Comparison of ENCODE assay signal across 6 cellular contexts in the genomic region with DNA sequence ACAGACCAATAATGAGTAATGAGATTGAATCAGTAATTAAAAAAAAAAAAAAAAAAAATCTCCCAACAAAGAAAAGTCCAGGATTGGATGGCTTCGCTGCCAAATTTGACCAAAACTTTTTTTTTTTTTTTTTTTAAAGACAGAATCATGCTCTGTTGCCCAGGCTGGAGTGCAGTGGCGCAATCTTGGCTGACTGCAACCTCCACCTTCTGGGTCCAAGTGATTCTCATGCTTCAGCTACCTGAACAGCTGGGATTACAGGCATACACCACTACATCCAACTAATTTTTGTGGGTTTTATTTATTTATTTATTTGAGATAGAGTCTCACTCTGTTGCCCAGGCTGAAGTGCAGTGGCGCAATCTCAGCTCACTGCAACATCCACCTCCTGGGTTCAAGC. TPM values are rescaled to one million over a fixed set of nuclear protein-coding genes. Genes with fewer than 3 reads are reported as not detected.
DNase-seq lines count a peak whose midpoint lies in the region; ATAC-seq and TF ChIP-seq lines count a peak whose summit lies in the region.
"Not testable (repeated sequence)": the region's sequence is repeated elsewhere in the genome, so short reads cannot be mapped to it uniquely, and the experiment has no call there.

No MANE protein-coding gene starts in this region.

- not testable (repeated sequence) for H3K27me3 Mint-ChIP-seq in CD8-positive, alpha-beta memory T cell; activated naive CD8-positive, alpha-beta T cell; effector memory CD8-positive, alpha-beta T cell; stimulated activated naive CD8-positive, alpha-beta T cell treated with anti-CD3 and anti-CD28 coated beads, Interleukin-15, Interleukin-2, amounts not matched to agents 100 ng/mL and 50 ng/mL, for 24 hours

- H3K9me3 Mint-ChIP-seq in CD8-positive, alpha-beta memory T cell: peaks cover 0 to 16% (median 10%) of the 10 kb centered on the region in 5 donors
- H3K9me3 Mint-ChIP-seq in activated naive CD8-positive, alpha-beta T cell (ENCODE audit: low read depth); effector memory CD8-positive, alpha-beta T cell; stimulated activated naive CD8-positive, alpha-beta T cell treated with anti-CD3 and anti-CD28 coated beads, Interleukin-15, Interleukin-2, amounts not matched to agents 100 ng/mL and 50 ng/mL, for 24 hours: not testable (repeated sequence)

- not testable (repeated sequence) for H3K9me3 ChIP-seq in CD8-positive, alpha-beta memory T cell (ENCODE audit: low read length); right lobe of liver; neutrophil

- peak overlapping the region in 4 of 7 donors; percentile 7 to 77 (median 65) for H3K4me3 Mint-ChIP-seq in CD8-positive, alpha-beta memory T cell
- not testable (repeated sequence) for H3K4me3 Mint-ChIP-seq in activated naive CD8-positive, alpha-beta T cell; stimulated activated naive CD8-positive, alpha-beta T cell treated with anti-CD3 and anti-CD28 coated beads, Interleukin-15, Interleukin-2, amounts not matched to agents 100 ng/mL and 50 ng/mL, for 24 hours
- peak overlapping the region; percentile 67 to 85 for H3K4me3 Mint-ChIP-seq in effector memory CD8-positive, alpha-beta T cell

- peaks cover 29 to 71% (median 53%) of the 10 kb centered on the region in 3 donors for H3K36me3 Mint-ChIP-seq in CD8-positive, alpha-beta memory T cell
- peaks cover 48% of the 10 kb centered on the region for H3K36me3 Mint-ChIP-seq in activated naive CD8-positive, alpha-beta T cell
- H3K36me3 Mint-ChIP-seq in effector memory CD8-positive, alpha-beta T cell (ENCODE audit: insufficient read depth): peaks cover 41% of the 10 kb centered on the region
- peaks cover 65% of the 10 kb centered on the region for H3K36me3 Mint-ChIP-seq in stimulated activated naive CD8-positive, alpha-beta T cell treated with anti-CD3 and anti-CD28 coated beads, Interleukin-15, Interleukin-2, amounts not matched to agents 100 ng/mL and 50 ng/mL, for 24 hours (ENCODE audit: low read depth)

- H3K4me3 ChIP-seq in CD8-positive, alpha-beta memory T cell (ENCODE audit: low read length); right lobe of liver; neutrophil (ENCODE audit: low read depth in 1 of 2, low read length in 1 of 2): not testable (repeated sequence)

- not testable (repeated sequence) for H3K36me3 ChIP-seq in CD8-positive, alpha-beta memory T cell (ENCODE audit: insufficient read depth, low read length); right lobe of liver
- H3K36me3 ChIP-seq in neutrophil: peaks cover 23% of the 10 kb centered on the region

- H3K4me1 ChIP-seq in CD8-positive, alpha-beta memory T cell (ENCODE audit: insufficient read depth, low read length): peaks cover 41% of the 10 kb centered on the region
- H3K4me1 ChIP-seq in right lobe of liver; neutrophil (ENCODE audit: control insufficient read depth in 1 of 2, insufficient read depth in 1 of 2, low read depth in 1 of 2, low read length in 1 of 2): not testable (repeated sequence)

- not testable (repeated sequence) for TF ChIP-seq POLR2A in right lobe of liver (IDR thresholded peaks at IDR 0.05)

- WGBS in right lobe of liver (ENCODE audit: insufficient coverage, low coverage, low lambda C conversion rate, missing lambda C conversion rate): 89% methylated on average over 2 of the region's 3 CpGs

- DNase-seq in CD8-positive, alpha-beta memory T cell; effector memory CD8-positive, alpha-beta T cell; right lobe of liver: not testable (repeated sequence)

- TF ChIP-seq CTCF in right lobe of liver (IDR thresholded peaks at IDR 0.05); neutrophil (IDR thresholded peaks at IDR 0.05): not testable (repeated sequence)

- intact Hi-C loops in right lobe of liver (cut with DNase I): not testable (repeated sequence)

- not testable (repeated sequence) for ATAC-seq in effector memory CD8-positive, alpha-beta T cell (replicated peaks)
- peak in 3 of 4 donors; percentile 27 to 58 (median 47) for ATAC-seq in right lobe of liver

- CTCF ChIA-PET in CD8-positive, alpha-beta memory T cell (lab: Charles Lee): not testable (repeated sequence)

- H3K27ac ChIP-seq in CD8-positive, alpha-beta memory T cell (ENCODE audit: low read depth, low read length); right lobe of liver: not testable (repeated sequence)
- H3K27ac ChIP-seq in neutrophil: peak overlapping the region; percentile 39

- POLR2A ChIA-PET in CD8-positive, alpha-beta memory T cell (lab: Charles Lee): interaction anchor here (1.0 kb wide), 1 partner anchor 147 kb away, joined by 3 read pairs; the partner anchor contains the start of gene SEPTIN7

- not testable (repeated sequence) for H3K27me3 ChIP-seq in CD8-positive, alpha-beta memory T cell (ENCODE audit: insufficient read depth, low read length, poor library complexity, severe bottlenecking); right lobe of liver; neutrophil

- H3K27ac Mint-ChIP-seq in CD8-positive, alpha-beta memory T cell: peak overlapping the region in 5 of 8 donors; percentile 33 to 80 (median 59)
- H3K27ac Mint-ChIP-seq in activated naive CD8-positive, alpha-beta T cell: peak overlapping the region; percentile 30
- H3K27ac Mint-ChIP-seq in effector memory CD8-positive, alpha-beta T cell: peak overlapping the region in 1 of 2 donors; percentile 93
- peak overlapping the region; percentile 33 for H3K27ac Mint-ChIP-seq in stimulated activated naive CD8-positive, alpha-beta T cell treated with anti-CD3 and anti-CD28 coated beads, Interleukin-15, Interleukin-2, amounts not matched to agents 100 ng/mL and 50 ng/mL, for 24 hours

- peaks cover 77 to 94% (median 93%) of the 10 kb centered on the region in 3 donors for H3K4me1 Mint-ChIP-seq in CD8-positive, alpha-beta memory T cell
- H3K4me1 Mint-ChIP-seq in activated naive CD8-positive, alpha-beta T cell (ENCODE audit: low read depth): peaks cover 76% of the 10 kb centered on the region
- peaks cover 61 to 83% of the 10 kb centered on the region in 2 donors for H3K4me1 Mint-ChIP-seq in effector memory CD8-positive, alpha-beta T cell (ENCODE audit: low read depth in 2 of 2)
- peaks cover 73% of the 10 kb centered on the region for H3K4me1 Mint-ChIP-seq in stimulated activated naive CD8-positive, alpha-beta T cell treated with anti-CD3 and anti-CD28 coated beads, Interleukin-15, Interleukin-2, amounts not matched to agents 100 ng/mL and 50 ng/mL, for 24 hours (ENCODE audit: low read depth)

RNA-seq across cellular contexts. Expression of gene HERPUD2, which starts 40.4 kb away (rescaled TPM):
- 10 to 100 TPM; 31.3 to 34.1 TPM for total RNA-seq in CD8-positive, alpha-beta memory T cell
- polyA plus RNA-seq in CD8-positive, alpha-beta memory T cell: 121 TPM
- total RNA-seq in right lobe of liver: 10 to 100 TPM; 15.4 to 26.7 (median 20.6) TPM
